Comparison of ENCODE assay signal across 15 cellular contexts in genomic region chr21:29178936-29179335, GRCh38. TPM values are rescaled to one million over a fixed set of nuclear protein-coding genes. Genes with fewer than 3 reads are reported as not detected.
A peak's percentile ranks its signal among the peaks of the same experiment; 100 is the strongest.
DNase-seq lines count a peak whose midpoint lies in the region; TF ChIP-seq lines count a peak whose summit lies in the region.
"Had no signal": no experiment of that assay in that cellular context is flagged by ENCODE, and none has a peak within 500 bp of the region (broad histone marks: within the 10 kb centered on the region; RNA-seq: fewer than 3 reads in every experiment).

No MANE protein-coding gene starts in this region.

- no peak overlapping the region for H3K4me3 Mint-ChIP-seq in type B pancreatic cell
- no peak overlapping the region for H3K4me3 Mint-ChIP-seq in CD8-positive, alpha-beta memory T cell
- H3K4me3 Mint-ChIP-seq: CD14-positive monocyte, GM23338 had no signal

- dilution Hi-C loops in mammary epithelial cell (cut with HindIII; ENCODE audit: low sequenced_read_pairs), result no loop called here

- CTCF ChIA-PET in mammary epithelial cell (lab: Charles Lee; ENCODE audit: low non-redundant PET), result no interaction called here
- CTCF ChIA-PET in CD8-positive, alpha-beta memory T cell (lab: Charles Lee), result interaction anchor here (0.6 kb wide), 1 partner anchor 297 kb away, joined by 3 read pairs; no protein-coding TSS in a partner anchor

- no peak for TF ChIP-seq CTCF in mammary epithelial cell (conservative IDR thresholded peaks at IDR 0.05 in 1 of 2, IDR thresholded peaks at IDR 0.05 in 1 of 2; ENCODE audit: extremely low read depth in 1 of 2, insufficient read depth in 1 of 2, low read depth in 1 of 2, low read length in 2 of 2)
- no peak for TF ChIP-seq CTCF in breast epithelium (IDR thresholded peaks at IDR 0.05)
- TF ChIP-seq CTCF in Peyer's patch (IDR thresholded peaks at IDR 0.05), result no peak
- no peak for TF ChIP-seq CTCF in hepatocyte (IDR thresholded peaks at IDR 0.05; ENCODE audit: poor library complexity)
- TF ChIP-seq CTCF in type B pancreatic cell (conservative IDR thresholded peaks at IDR 0.05), result no peak

- H2AFZ ChIP-seq in mammary epithelial cell (ENCODE audit: low read depth, low read length) (peak overlapping the region; percentile 64), hepatocyte (no peak overlapping the region)
- H2AFZ ChIP-seq: GM23338 had no signal

- H3K27ac ChIP-seq in mammary epithelial cell (ENCODE audit: insufficient read depth, low read depth, low read length) (no peak overlapping the region), breast epithelium (no peak overlapping the region), Peyer's patch (peak overlapping the region in 3 of 4 donors; percentile 35 to 65 (median 43)), hepatocyte (peak overlapping the region; percentile 67)
- no peak overlapping the region for H3K27ac ChIP-seq in CD8-positive, alpha-beta memory T cell (ENCODE audit: low read depth, low read length)
- H3K27ac ChIP-seq: 22Rv1 had no signal

- POLR2A ChIA-PET in CD8-positive, alpha-beta memory T cell (lab: Charles Lee), result no interaction called here

- TF ChIP-seq POLR2A in breast epithelium (IDR thresholded peaks at IDR 0.05), result no peak
- TF ChIP-seq POLR2A in Peyer's patch (IDR thresholded peaks at IDR 0.05), result no peak

- no peaks in the 10 kb centered on the region for H3K27me3 ChIP-seq in mammary epithelial cell (ENCODE audit: insufficient read depth, low read length)
- H3K27me3 ChIP-seq in breast epithelium, result no peaks in the 10 kb centered on the region
- no peaks in the 10 kb centered on the region for H3K27me3 ChIP-seq in Peyer's patch
- no peaks in the 10 kb centered on the region for H3K27me3 ChIP-seq in hepatocyte
- H3K27me3 ChIP-seq in CD8-positive, alpha-beta memory T cell (ENCODE audit: insufficient read depth, low read length, poor library complexity, severe bottlenecking), result no peaks in the 10 kb centered on the region

- H3K4me3 ChIP-seq in mammary epithelial cell (replicated peaks in 1 of 3; ENCODE audit: insufficient read depth in 1 of 3, low read depth in 2 of 3, low read length in 3 of 3) (no peak overlapping the region), breast epithelium (no peak overlapping the region), Peyer's patch (no peak overlapping the region), hepatocyte (no peak overlapping the region)
- no peak overlapping the region for H3K4me3 ChIP-seq in CD8-positive, alpha-beta memory T cell (ENCODE audit: low read length)
- H3K4me3 ChIP-seq: GM23338 had no signal

- H3K9me3 ChIP-seq in mammary epithelial cell (replicated peaks; ENCODE audit: insufficient read depth, low read length), result no peaks in the 10 kb centered on the region
- H3K9me3 ChIP-seq in breast epithelium, result no peaks in the 10 kb centered on the region
- H3K9me3 ChIP-seq in Peyer's patch, result no peaks in the 10 kb centered on the region
- H3K9me3 ChIP-seq in hepatocyte (ENCODE audit: low read depth), result no peaks in the 10 kb centered on the region
- H3K9me3 ChIP-seq in CD8-positive, alpha-beta memory T cell (ENCODE audit: low read length), result no peaks in the 10 kb centered on the region

- WGBS in mammary epithelial cell (ENCODE audit: low coverage, missing lambda C conversion rate), result 34% methylated on average over 8 of the region's 8 CpGs
- WGBS in hepatocyte (ENCODE audit: low lambda C conversion rate, missing lambda C conversion rate), result 80% methylated on average over 8 of the region's 8 CpGs

- H3K4me2 ChIP-seq in mammary epithelial cell (ENCODE audit: insufficient read depth, low read depth, low read length) (no peak overlapping the region), hepatocyte (no peak overlapping the region)
- H3K4me2 ChIP-seq: GM23338 had no signal

- H3K36me3 Mint-ChIP-seq in type B pancreatic cell, result no peaks in the 10 kb centered on the region
- H3K36me3 Mint-ChIP-seq in CD8-positive, alpha-beta memory T cell, result peaks cover 0 to 12% (median 3%) of the 10 kb centered on the region in 3 donors

- no peaks in the 10 kb centered on the region for H3K36me3 ChIP-seq in mammary epithelial cell (ENCODE audit: insufficient read depth, low read length)
- H3K36me3 ChIP-seq in breast epithelium, result no peaks in the 10 kb centered on the region
- no peaks in the 10 kb centered on the region for H3K36me3 ChIP-seq in Peyer's patch
- H3K36me3 ChIP-seq in hepatocyte (replicated peaks; ENCODE audit: insufficient read depth, low read depth), result no peaks in the 10 kb centered on the region
- H3K36me3 ChIP-seq in CD8-positive, alpha-beta memory T cell (ENCODE audit: insufficient read depth, low read length), result no peaks in the 10 kb centered on the region

- BruUV-seq in mammary epithelial cell (replicated peaks; lab: Mats Ljungman, UMichigan), result no TSS peak

- in situ Hi-C loops in mammary epithelial cell (cut with MboI; ENCODE audit: low sequenced_read_pairs in 2 of 2), result no loop called here

- peak overlapping the region; percentile 87 for H3K27ac Mint-ChIP-seq in type B pancreatic cell
- no peak overlapping the region for H3K27ac Mint-ChIP-seq in CD8-positive, alpha-beta memory T cell
- H3K27ac Mint-ChIP-seq: GM23338 had no signal

- H3K9me3 Mint-ChIP-seq in type B pancreatic cell, result peaks cover under 1% of the 10 kb centered on the region
- H3K9me3 Mint-ChIP-seq in CD8-positive, alpha-beta memory T cell, result no peaks in the 10 kb centered on the region
- H3K9me3 Mint-ChIP-seq: GM23338 had no signal

- no peaks in the 10 kb centered on the region for H3K27me3 Mint-ChIP-seq in type B pancreatic cell
- H3K27me3 Mint-ChIP-seq in CD8-positive, alpha-beta memory T cell, result peaks cover 0 to 10% of the 10 kb centered on the region in 2 donors

- no peak for DNase-seq in mammary epithelial cell
- no peak for DNase-seq in breast epithelium (ENCODE audit: low spot score in 2 of 2)
- DNase-seq in Peyer's patch, result no peak
- DNase-seq in hepatocyte (ENCODE audit: low spot score), result no peak
- no peak for DNase-seq in type B pancreatic cell (ENCODE audit: extremely low spot score, unreplicated experiment)
- DNase-seq in NCI-H2081 (lab: John Stamatoyannopoulos, UW), result no peak
- no peak for DNase-seq in CD8-positive, alpha-beta memory T cell
- DNase-seq in retina, result no peak
- DNase-seq: DMS153, DMS79 treated with DMSO at 0.1 percent for 48 hours, EL, H7 had no signal

- no peak overlapping the region for H3K9ac ChIP-seq in mammary epithelial cell (ENCODE audit: insufficient read depth, low read length)

- intact Hi-C loops in mammary epithelial cell (cut with micrococcal nuclease), result no loop called here
- intact Hi-C loops in breast epithelium (cut with DNase I; ENCODE audit: low total_unique reads), result no loop called here

- peaks cover 20% of the 10 kb centered on the region for H3K4me1 Mint-ChIP-seq in type B pancreatic cell (ENCODE audit: unreplicated experiment)
- peaks cover 0 to 4% (median 0%) of the 10 kb centered on the region in 3 donors for H3K4me1 Mint-ChIP-seq in CD8-positive, alpha-beta memory T cell

- H3K4me1 ChIP-seq in mammary epithelial cell (ENCODE audit: insufficient read depth, low read length) (peaks cover 18% of the 10 kb centered on the region), breast epithelium (peaks cover 0 to 8% of the 10 kb centered on the region in 2 donors), Peyer's patch (peaks cover 0 to 28% (median 8%) of the 10 kb centered on the region in 4 donors), hepatocyte (ENCODE audit: insufficient read depth) (peaks cover 46% of the 10 kb centered on the region)
- no peaks in the 10 kb centered on the region for H3K4me1 ChIP-seq in CD8-positive, alpha-beta memory T cell (ENCODE audit: insufficient read depth, low read length)

- H3K79me2 ChIP-seq in mammary epithelial cell (ENCODE audit: insufficient read depth, low read length), result no peaks in the 10 kb centered on the region
- no peaks in the 10 kb centered on the region for H3K79me2 ChIP-seq in hepatocyte

- no peaks in the 10 kb centered on the region for H4K20me1 ChIP-seq in mammary epithelial cell (ENCODE audit: insufficient read depth, low read length)
- no peaks in the 10 kb centered on the region for H4K20me1 ChIP-seq in hepatocyte (ENCODE audit: insufficient read depth, poor library complexity, severe bottlenecking)

- no peaks in the 10 kb centered on the region for H3K9me2 ChIP-seq in hepatocyte (replicated peaks; ENCODE audit: insufficient read depth)

RNA-seq across cellular contexts. Expression of gene MAP3K7CL, which starts 48.5 kb away (rescaled TPM):
- 1 to 10 TPM; 6.0 to 7.7 TPM for total RNA-seq in mammary epithelial cell
- polyA plus RNA-seq in mammary epithelial cell, result 6.2 TPM
- polyA minus RNA-seq in mammary epithelial cell, result not detected
- total RNA-seq in breast epithelium, result 1 to 10 TPM; 1.8 to 8.5 (median 7.5) TPM
- total RNA-seq in Peyer's patch, result 10 to 100 TPM in 1 of 4 donors, 1 to 10 TPM in 3; 4.9 to 17.3 (median 6.6) TPM
- total RNA-seq in hepatocyte, result 0.16 TPM in 1 of 2 replicates, not detected in the other
- 0.59 and 0.64 TPM in 2 replicates for polyA plus RNA-seq in hepatocyte
- total RNA-seq in type B pancreatic cell (ENCODE audit: low replicate concordance), result 5.3 TPM in 1 of 2 replicates, not detected in the other
- 1 to 10 TPM; 4.2 to 4.6 TPM for total RNA-seq in CD8-positive, alpha-beta memory T cell
- 6.0 TPM for polyA plus RNA-seq in CD8-positive, alpha-beta memory T cell
- total RNA-seq: H7 had no signal

Comparison
In these comparisons a context has a peak if more than half of its experiments do, and no peak if none do; other contexts are left out.
1. H3K27ac ChIP-seq: peak in Peyer's patch (3 of 4) and hepatocyte (single experiment); none in mammary epithelial cell (single experiment), breast epithelium (0 of 2) and CD8-positive, alpha-beta memory T cell (single experiment).